In genomic region chr2:241878007-241878970, GRCh38 we compare ENCODE assay signal across 8 cellular contexts. TPM values are rescaled to one million over a fixed set of nuclear protein-coding genes. Genes with fewer than 3 reads are reported as not detected.
DNase-seq lines count a peak whose midpoint lies in the region; ATAC-seq and TF ChIP-seq lines count a peak whose summit lies in the region.

No MANE protein-coding gene starts in this region.

- DNase-seq in DMS53 (lab: John Stamatoyannopoulos, UW): peak; percentile 76
- no peak for DNase-seq in LNCaP clone FGC (ENCODE audit: low read depth)
- peak; percentile 68 for DNase-seq in SKM-1 treated with dmso at 0.1 percent for 144 hours (lab: John Stamatoyannopoulos, UW; ENCODE audit: unreplicated experiment)
- DNase-seq in activated naive CD4-positive, alpha-beta T cell treated with anti-CD3 and anti-CD28 coated beads, Interleukin-2, amount 10 ng/mL, durations not matched to agents 7 days and 5 days: peak; percentile 82
- DNase-seq in head of caudate nucleus: peak; percentile 35 to 88 (median 80)
- peak; percentile 79 to 85 for DNase-seq in psoas muscle

- H3K27me3 Mint-ChIP-seq in activated naive CD4-positive, alpha-beta T cell treated with anti-CD3 and anti-CD28 coated beads, Interleukin-2, amount 10 ng/mL, durations not matched to agents 7 days and 5 days: peaks cover 5% of the 10 kb centered on the region

- WGBS in psoas muscle, 3 donors: 20 to 34% (median 23%) methylated on average over 23 to 26 of the region's 26 CpGs

- H3K4me3 Mint-ChIP-seq in activated naive CD4-positive, alpha-beta T cell treated with anti-CD3 and anti-CD28 coated beads, Interleukin-2, amount 10 ng/mL, durations not matched to agents 7 days and 5 days: no peak overlapping the region

- ATAC-seq in psoas muscle (peak in 3 of 4 donors; percentile 45 to 50 (median 48)), GM18519 (IDR thresholded peaks at IDR 0.05; ENCODE audit: low FRiP score, unreplicated experiment) (no peak), HG02642 (IDR thresholded peaks at IDR 0.05; ENCODE audit: poor library complexity, unreplicated experiment) (no peak)

- no peak overlapping the region for H3K4me3 ChIP-seq in LNCaP clone FGC (ENCODE audit: low read depth, low read length)
- no peak overlapping the region for H3K4me3 ChIP-seq in psoas muscle

- H3K36me3 ChIP-seq in psoas muscle (ENCODE audit: insufficient read depth in 1 of 2, low read depth in 1 of 2): no peaks in the 10 kb centered on the region

- no peaks in the 10 kb centered on the region for H3K9me3 ChIP-seq in psoas muscle

- H3K36me3 Mint-ChIP-seq in activated naive CD4-positive, alpha-beta T cell treated with anti-CD3 and anti-CD28 coated beads, Interleukin-2, amount 10 ng/mL, durations not matched to agents 7 days and 5 days: peaks cover 5% of the 10 kb centered on the region

- intact Hi-C loops in head of caudate nucleus (cut with DNase I) (loop anchor here (5.0 kb wide), 1 partner anchor 141 kb away; no protein-coding TSS in a partner anchor), psoas muscle (cut with DNase I) (loop anchor here (5.0 kb wide), 2 partner anchors 141 to 211 kb away; no protein-coding TSS in a partner anchor)

- H3K27me3 ChIP-seq in psoas muscle (ENCODE audit: insufficient read depth in 3 of 3, low read length in 2 of 3): peaks cover 0 to 2% (median 0%) of the 10 kb centered on the region in 3 donors

- H3K9me3 Mint-ChIP-seq in activated naive CD4-positive, alpha-beta T cell treated with anti-CD3 and anti-CD28 coated beads, Interleukin-2, amount 10 ng/mL, durations not matched to agents 7 days and 5 days: peaks cover 4% of the 10 kb centered on the region

- H3K27ac Mint-ChIP-seq in activated naive CD4-positive, alpha-beta T cell treated with anti-CD3 and anti-CD28 coated beads, Interleukin-2, amount 10 ng/mL, durations not matched to agents 7 days and 5 days: no peak overlapping the region

- no peak overlapping the region for H3K27ac ChIP-seq in psoas muscle

- peaks cover 44% of the 10 kb centered on the region for H3K4me1 Mint-ChIP-seq in activated naive CD4-positive, alpha-beta T cell treated with anti-CD3 and anti-CD28 coated beads, Interleukin-2, amount 10 ng/mL, durations not matched to agents 7 days and 5 days

- peaks cover 10% of the 10 kb centered on the region for H3K4me1 ChIP-seq in psoas muscle

- CTCF ChIA-PET in activated naive CD4-positive, alpha-beta T cell treated with anti-CD3 and anti-CD28 coated beads, Interleukin-2, amount 10 ng/mL, durations not matched to agents 7 days and 5 days (lab: Charles Lee): interaction anchor here (0.7 to 2.5 kb wide), 17 partner anchors 10 to 800 kb away, joined by 3 to 15 read pairs (median 4); partner anchors contain the start of genes D2HGDH, ING5 and RTP5

- TF ChIP-seq CTCF in LNCaP clone FGC (IDR thresholded peaks at IDR 0.05; ENCODE audit: control insufficient read depth, extremely low read depth, insufficient read depth): peak; percentile 97
- peak; percentile 59 for TF ChIP-seq CTCF in psoas muscle (IDR thresholded peaks at IDR 0.05)

RNA-seq across cellular contexts. Expression of gene RTP5, which starts 8.8 kb away (rescaled TPM):
- total RNA-seq in psoas muscle: not detected
- under 1 TPM in 1 of 3 donors, not detected in 2; 0.01 TPM for polyA plus RNA-seq in psoas muscle

RNA-seq across cellular contexts. Expression of gene PDCD1, which starts 19.6 kb away (rescaled TPM):
- total RNA-seq in psoas muscle: under 1 TPM in 2 of 4 donors, not detected in 2; 0.20 to 0.30 TPM
- polyA plus RNA-seq in psoas muscle: under 1 TPM; 0.03 to 0.06 (median 0.05) TPM

Comparison
In these comparisons a context has a peak if more than half of its experiments do, and no peak if none do; other contexts are left out.
1. ATAC-seq: peak in psoas muscle (3 of 4); none in GM18519 (single experiment) and HG02642 (single experiment).